15 cellular contexts compared by ENCODE assay signal in the genomic region with DNA sequence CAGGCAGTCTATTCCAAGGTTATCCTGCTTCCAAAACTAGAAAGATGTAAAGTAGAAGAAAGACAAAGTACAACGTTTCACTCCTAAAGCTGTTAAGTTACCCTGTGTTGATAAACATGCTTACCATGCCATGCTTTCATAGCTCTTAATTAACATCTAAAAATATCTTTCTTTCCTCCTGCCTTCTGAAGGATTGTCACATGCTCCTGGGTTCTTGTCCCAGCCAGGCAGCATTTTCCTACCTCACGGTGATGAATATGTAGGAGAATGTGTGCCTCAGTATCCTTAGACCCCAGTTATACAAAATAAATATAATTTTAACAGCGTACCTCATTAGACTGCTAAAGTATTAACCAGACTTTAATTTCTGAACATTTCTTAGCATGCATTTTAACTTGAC.
DNase-seq lines count a peak whose midpoint lies in the region; ATAC-seq and TF ChIP-seq lines count a peak whose summit lies in the region.
"Had no signal": no experiment of that assay in that cellular context is flagged by ENCODE, and none has a peak within 500 bp of the region (broad histone marks: within the 10 kb centered on the region; RNA-seq: fewer than 3 reads in every experiment).

No MANE protein-coding gene starts in this region.

- H3K9ac ChIP-seq in Karpas-422 (ENCODE audit: low read length): no peak overlapping the region

- no peak for TF ChIP-seq EP300 in stomach (IDR thresholded peaks at IDR 0.05)

- no peak overlapping the region for H2AFZ ChIP-seq in Karpas-422 (ENCODE audit: low read length)

- H3K27ac ChIP-seq in Karpas-422 (ENCODE audit: low read length): peak overlapping the region; percentile 32
- H3K27ac ChIP-seq in left ventricle myocardium inferior (replicated peaks): peak overlapping the region; percentile 76
- H3K27ac ChIP-seq in stomach: no peak overlapping the region

- H3K4me3 ChIP-seq in Karpas-422 (ENCODE audit: low read length) (no peak overlapping the region), left ventricle myocardium inferior (no peak overlapping the region), stomach (no peak overlapping the region)
- H3K4me3 ChIP-seq: K562 had no signal

- no peak for TF ChIP-seq POLR2A in stomach (IDR thresholded peaks at IDR 0.05)

- H3K4me1 ChIP-seq in Karpas-422 (ENCODE audit: low read length) (peaks cover 30% of the 10 kb centered on the region), left ventricle myocardium inferior (peaks cover 56% of the 10 kb centered on the region), stomach (no peaks in the 10 kb centered on the region)

- intact Hi-C loops in Right ventricle myocardium superior (cut with DNase I): no loop called here
- intact Hi-C loops in left ventricle myocardium inferior (cut with micrococcal nuclease): no loop called here
- intact Hi-C loops in stomach (cut with DNase I; ENCODE audit: low total_unique reads): no loop called here

- no peaks in the 10 kb centered on the region for H4K20me1 ChIP-seq in Karpas-422 (ENCODE audit: insufficient read depth, low read depth, low read length)

- H3K36me3 ChIP-seq in Karpas-422 (ENCODE audit: insufficient read depth, low read length) (peaks cover 67% of the 10 kb centered on the region), left ventricle myocardium inferior (peaks cover 88% of the 10 kb centered on the region), stomach (peaks cover 18 to 66% (median 61%) of the 10 kb centered on the region in 4 donors)
- H3K36me3 ChIP-seq: BE2C had no signal

- 76 to 87% (median 85%) methylated on average over 3 of the region's 3 CpGs for WGBS in stomach, 5 donors

- DNase-seq in Karpas-422 (no peak), Right ventricle myocardium superior (no peak), left ventricle myocardium inferior (no peak), cerebellar cortex (ENCODE audit: low spot score) (no peak), HuH-7 (ENCODE audit: low spot score) (no peak), stomach (no peak)
- DNase-seq: ACHN; BE2C; Caco-2; CD4-positive, CD25-positive, alpha-beta regulatory T cell; GF-D8; H9; IMR-90 had no signal

- no peaks in the 10 kb centered on the region for H3K9me3 ChIP-seq in Karpas-422 (ENCODE audit: low read length)
- H3K9me3 ChIP-seq in left ventricle myocardium inferior (replicated peaks): no peaks in the 10 kb centered on the region
- no peaks in the 10 kb centered on the region for H3K9me3 ChIP-seq in stomach
- H3K9me3 ChIP-seq: BE2C, Caco-2 had no signal

- ATAC-seq in Right ventricle myocardium superior (ENCODE audit: poor library complexity): peak; percentile 69
- ATAC-seq in GM21447 (IDR thresholded peaks at IDR 0.05; ENCODE audit: unreplicated experiment): no peak
- ATAC-seq: K562 had no signal

- H3K27me3 ChIP-seq in Karpas-422 (ENCODE audit: low read length) (no peaks in the 10 kb centered on the region), left ventricle myocardium inferior (ENCODE audit: low read depth) (no peaks in the 10 kb centered on the region), stomach (no peaks in the 10 kb centered on the region)
- H3K27me3 ChIP-seq: BE2C had no signal

- no peaks in the 10 kb centered on the region for H3K9me2 ChIP-seq in Karpas-422 (replicated peaks; ENCODE audit: insufficient read depth, low read length)

- H3K79me2 ChIP-seq in Karpas-422 (ENCODE audit: low read length): peaks cover 64% of the 10 kb centered on the region

- no peak for TF ChIP-seq CTCF in left ventricle myocardium inferior (IDR thresholded peaks at IDR 0.05; ENCODE audit: borderline replicate concordance)
- no peak for TF ChIP-seq CTCF in stomach (IDR thresholded peaks at IDR 0.05)

- H3K4me2 ChIP-seq in Karpas-422 (ENCODE audit: low read depth, low read length, poor library complexity, severe bottlenecking): no peak overlapping the region

Comparison
In these comparisons a context has a peak if more than half of its experiments do, and no peak if none do; other contexts are left out.
1. H3K27ac ChIP-seq: peak in Karpas-422 (single experiment) and left ventricle myocardium inferior (single experiment); none in stomach (0 of 5).